In genomic region chr1:192158181-192158580, GRCh38 we compare ENCODE assay signal across 9 cellular contexts. TPM values are rescaled to one million over a fixed set of nuclear protein-coding genes. Genes with fewer than 3 reads are reported as not detected.
DNase-seq lines count a peak whose midpoint lies in the region; ATAC-seq, FAIRE-seq and TF ChIP-seq lines count a peak whose summit lies in the region.
"Had no signal": no experiment of that assay in that cellular context is flagged by ENCODE, and none has a peak within 500 bp of the region (broad histone marks: within the 10 kb centered on the region; RNA-seq: fewer than 3 reads in every experiment).

A gene with protein sequence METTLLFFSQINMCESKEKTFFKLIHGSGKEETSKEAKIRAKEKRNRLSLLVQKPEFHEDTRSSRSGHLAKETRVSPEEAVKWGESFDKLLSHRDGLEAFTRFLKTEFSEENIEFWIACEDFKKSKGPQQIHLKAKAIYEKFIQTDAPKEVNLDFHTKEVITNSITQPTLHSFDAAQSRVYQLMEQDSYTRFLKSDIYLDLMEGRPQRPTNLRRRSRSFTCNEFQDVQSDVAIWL (plus strand): TSS chr1:192158462. CDS start chr1:192158638, 176 bp downstream.

- H3K18ac ChIP-seq in H1 (ENCODE audit: extremely low read depth, low read length), result no peak within 1 kb of the TSS

- H3K9me3 Mint-ChIP-seq in CD4-positive, alpha-beta memory T cell, result peaks cover 0 to 9% (median 4%) of the 10 kb centered on the region in 8 donors
- no peaks in the 10 kb centered on the region for H3K9me3 Mint-ChIP-seq in activated CD4-positive, alpha-beta T cell treated with anti-CD3 and anti-CD28 coated beads, Interleukin-2, amount 10 ng/mL, durations not matched to agents 7 days and 5 days
- H3K9me3 Mint-ChIP-seq in activated naive CD4-positive, alpha-beta T cell treated with anti-CD3 and anti-CD28 coated beads for 36 hours, result peaks cover 2% of the 10 kb centered on the region

- no peak within 1 kb of the TSS for H4K8ac ChIP-seq in H1 (ENCODE audit: extremely low read depth, insufficient read depth, low read length)

- H3K9me3 ChIP-seq in CD4-positive, alpha-beta memory T cell (ENCODE audit: control insufficient read depth in 1 of 2, low read length in 2 of 2), result no peaks in the 10 kb centered on the region
- H3K9me3 ChIP-seq in H1 (ENCODE audit: insufficient read depth in 2 of 2, low read depth in 1 of 2, low read length in 1 of 2), result no peaks in the 10 kb centered on the region; a peak in 1 of 4 replicates
- H3K9me3 ChIP-seq in vagina, result no peaks in the 10 kb centered on the region
- H3K9me3 ChIP-seq: BLaER1 had no signal

- no peaks in the 10 kb centered on the region for H3K27me3 ChIP-seq in CD4-positive, alpha-beta memory T cell (ENCODE audit: insufficient read depth, low read length)
- H3K27me3 ChIP-seq in H1 (replicated peaks in 1 of 4; ENCODE audit: control insufficient read depth in 3 of 4, extremely low read depth in 1 of 4, insufficient read depth in 3 of 4, low read length in 3 of 4) (no peaks in the 10 kb centered on the region), vagina (no peaks in the 10 kb centered on the region)
- H3K27me3 ChIP-seq: BLaER1 had no signal

- H3K36me3 ChIP-seq in CD4-positive, alpha-beta memory T cell (ENCODE audit: insufficient read depth, low read length), result no peaks in the 10 kb centered on the region
- H3K36me3 ChIP-seq in H1 (ENCODE audit: control insufficient read depth in 2 of 4, insufficient read depth in 4 of 4, low read length in 3 of 4), result no peaks in the 10 kb centered on the region
- H3K36me3 ChIP-seq in vagina, result no peaks in the 10 kb centered on the region
- H3K36me3 ChIP-seq: BLaER1 had no signal

- no peak within 1 kb of the TSS for H3K27ac ChIP-seq in CD4-positive, alpha-beta memory T cell (ENCODE audit: low read depth, low read length)
- H3K27ac ChIP-seq in H1 (ENCODE audit: low read depth, low read length) (no peak within 1 kb of the TSS), vagina (no peak within 1 kb of the TSS)
- H3K27ac ChIP-seq: BLaER1 had no signal

- H3K4me1 Mint-ChIP-seq in CD4-positive, alpha-beta memory T cell, result peaks cover 0 to 4% (median under 1%) of the 10 kb centered on the region in 4 donors
- H3K4me1 Mint-ChIP-seq in activated CD4-positive, alpha-beta T cell treated with anti-CD3 and anti-CD28 coated beads, Interleukin-2, amount 10 ng/mL, durations not matched to agents 7 days and 5 days, result peaks cover 2% of the 10 kb centered on the region
- no peaks in the 10 kb centered on the region for H3K4me1 Mint-ChIP-seq in activated naive CD4-positive, alpha-beta T cell treated with anti-CD3 and anti-CD28 coated beads for 36 hours (ENCODE audit: low read depth)

- no peak within 1 kb of the TSS for H2AK5ac ChIP-seq in H1 (ENCODE audit: low read depth, low read length)

- TF ChIP-seq POLR2A in H1 (IDR thresholded peaks at IDR 0.05; ENCODE audit: control extremely low read depth in 1 of 2, low read depth in 2 of 2, low read length in 2 of 2), result no peak
- TF ChIP-seq POLR2A in vagina (IDR thresholded peaks at IDR 0.05), result no peak

- H3K4ac ChIP-seq in H1 (replicated peaks; ENCODE audit: insufficient read length, low read depth, low read length), result no peak within 1 kb of the TSS

- 95% methylated on average over 3 of the region's 3 CpGs; no CpG with 5 or more reads in 1 of the 2 experiments for WGBS in H1 (ENCODE audit: extremely low coverage in 1 of 2, insufficient coverage in 1 of 2, insufficient read length in 1 of 2, insufficient replicate concordance in 2 of 2, low coverage in 1 of 2, low lambda C conversion rate in 2 of 2, missing lambda C conversion rate in 1 of 2), 2 experiments

- no peak within 1 kb of the TSS for H4K91ac ChIP-seq in H1 (replicated peaks; ENCODE audit: insufficient read length, low read length)

- no peak within 1 kb of the TSS for H3K4me2 ChIP-seq in H1 (ENCODE audit: insufficient read depth in 1 of 2, low read depth in 2 of 2, low read length in 2 of 2)
- H3K4me2 ChIP-seq: BLaER1 had no signal

- POLR2A ChIA-PET in CD4-positive, alpha-beta memory T cell (lab: Charles Lee; ENCODE audit: partially characterized antibody), result no interaction called here
- POLR2A ChIA-PET in H1 (lab: Charles Lee; ENCODE audit: partially characterized antibody), result no interaction called here
- POLR2A ChIA-PET in activated CD4-positive, alpha-beta T cell treated with anti-CD3 and anti-CD28 coated beads, Interleukin-2, amount 10 ng/mL, durations not matched to agents 7 days and 5 days (lab: Charles Lee), result no interaction called here

- no peak within 1 kb of the TSS for H3K14ac ChIP-seq in H1 (ENCODE audit: insufficient read length)

- no peaks in the 10 kb centered on the region for H3K23me2 ChIP-seq in H1 (ENCODE audit: low read depth, low read length)

- H2BK5ac ChIP-seq in H1 (ENCODE audit: low read depth, low read length), result no peak within 1 kb of the TSS

- no peaks in the 10 kb centered on the region for H3K79me1 ChIP-seq in H1 (ENCODE audit: low read depth, low read length)

- H3K27me3 Mint-ChIP-seq in CD4-positive, alpha-beta memory T cell, result no peaks in the 10 kb centered on the region
- no peaks in the 10 kb centered on the region for H3K27me3 Mint-ChIP-seq in activated CD4-positive, alpha-beta T cell treated with anti-CD3 and anti-CD28 coated beads, Interleukin-2, amount 10 ng/mL, durations not matched to agents 7 days and 5 days
- no peaks in the 10 kb centered on the region for H3K27me3 Mint-ChIP-seq in activated naive CD4-positive, alpha-beta T cell treated with anti-CD3 and anti-CD28 coated beads for 36 hours (ENCODE audit: low read depth)

- peak within 1 kb of the TSS in 2 of 7 donors; percentile 11 to 23 for H3K27ac Mint-ChIP-seq in CD4-positive, alpha-beta memory T cell
- H3K27ac Mint-ChIP-seq in activated CD4-positive, alpha-beta T cell treated with anti-CD3 and anti-CD28 coated beads, Interleukin-2, amount 10 ng/mL, durations not matched to agents 7 days and 5 days, result no peak within 1 kb of the TSS
- no peak within 1 kb of the TSS for H3K27ac Mint-ChIP-seq in activated naive CD4-positive, alpha-beta T cell treated with anti-CD3 and anti-CD28 coated beads for 36 hours

- FAIRE-seq in H1 (lab: Jason Lieb, UNC), result no peak

- peak in 1 of 5 donors; percentile 6 for DNase-seq in CD4-positive, alpha-beta memory T cell
- DNase-seq in H1 (ENCODE audit: low read depth in 1 of 2, low spot score in 2 of 2), result no peak
- no peak for DNase-seq in activated CD4-positive, alpha-beta T cell treated with anti-CD3 and anti-CD28 coated beads, Interleukin-2, amount 10 ng/mL, durations not matched to agents 7 days and 5 days
- DNase-seq in activated naive CD4-positive, alpha-beta T cell treated with anti-CD3 and anti-CD28 coated beads for 36 hours, result no peak
- no peak for DNase-seq in HUDEP-2 (lab: John Stamatoyannopoulos, UW; ENCODE audit: unreplicated experiment in 76 of 76)
- DNase-seq in vagina (ENCODE audit: extremely low spot score in 2 of 2), result no peak

- peak; percentile 82 for ATAC-seq in GM21447 (IDR thresholded peaks at IDR 0.05; ENCODE audit: unreplicated experiment)

- no peak within 1 kb of the TSS for H3K4me3 ChIP-seq in CD4-positive, alpha-beta memory T cell (ENCODE audit: low read length in 2 of 2)
- no peak within 1 kb of the TSS for H3K4me3 ChIP-seq in H1 (ENCODE audit: extremely low read depth in 1 of 4, insufficient read depth in 2 of 4, low read depth in 3 of 4, low read length in 4 of 4)
- no peak within 1 kb of the TSS for H3K4me3 ChIP-seq in vagina
- H3K4me3 ChIP-seq: BLaER1 had no signal

- no peaks in the 10 kb centered on the region for H4K20me1 ChIP-seq in H1 (replicated peaks in 1 of 2; ENCODE audit: control insufficient read depth in 1 of 2, insufficient read depth in 2 of 2, low read length in 2 of 2)
- H4K20me1 ChIP-seq: BLaER1 had no signal

- H2AFZ ChIP-seq in H1 (ENCODE audit: low read length), result no peak within 1 kb of the TSS

- no peak within 1 kb of the TSS for H2BK20ac ChIP-seq in H1 (ENCODE audit: low read length)

- H2BK12ac ChIP-seq in H1 (ENCODE audit: low read depth, low read length), result no peak within 1 kb of the TSS

- no peak within 1 kb of the TSS for H4K5ac ChIP-seq in H1 (ENCODE audit: insufficient read length, low read depth, low read length)

- H3K56ac ChIP-seq in H1 (replicated peaks; ENCODE audit: insufficient read length, low read depth, low read length), result no peak within 1 kb of the TSS

- H3K4me1 ChIP-seq in CD4-positive, alpha-beta memory T cell (ENCODE audit: insufficient read depth, low read length), result no peaks in the 10 kb centered on the region
- H3K4me1 ChIP-seq in H1 (replicated peaks in 1 of 4; ENCODE audit: control insufficient read depth in 3 of 4, insufficient read depth in 4 of 4, low read length in 3 of 4), result no peaks in the 10 kb centered on the region
- no peaks in the 10 kb centered on the region for H3K4me1 ChIP-seq in vagina
- H3K4me1 ChIP-seq: BLaER1 had no signal

- H3K9ac ChIP-seq in H1 (replicated peaks in 1 of 4; ENCODE audit: extremely low read depth in 1 of 4, low read depth in 3 of 4, low read length in 3 of 4), result no peak within 1 kb of the TSS
- H3K9ac ChIP-seq: BLaER1 had no signal

- H3K79me2 ChIP-seq in H1 (ENCODE audit: control insufficient read depth in 1 of 2, insufficient read depth in 2 of 2, low read length in 2 of 2), result no peaks in the 10 kb centered on the region

- CTCF ChIA-PET in CD4-positive, alpha-beta memory T cell (lab: Charles Lee; ENCODE audit: partially characterized antibody), result no interaction called here
- CTCF ChIA-PET in H1 (lab: Charles Lee; ENCODE audit: partially characterized antibody), result no interaction called here
- CTCF ChIA-PET in activated CD4-positive, alpha-beta T cell treated with anti-CD3 and anti-CD28 coated beads, Interleukin-2, amount 10 ng/mL, durations not matched to agents 7 days and 5 days (lab: Charles Lee), result no interaction called here
- CTCF ChIA-PET in activated naive CD4-positive, alpha-beta T cell treated with anti-CD3 and anti-CD28 coated beads for 36 hours (lab: Charles Lee), result no interaction called here

- no peak for TF ChIP-seq EP300 in Ishikawa (IDR thresholded peaks at IDR 0.05; ENCODE audit: borderline replicate concordance)
- no peak for TF ChIP-seq EP300 in H1 (IDR thresholded peaks at IDR 0.05; ENCODE audit: borderline replicate concordance in 1 of 2, low read depth in 2 of 2, low read length in 2 of 2)

- TF ChIP-seq RAD21 in Ishikawa (IDR thresholded peaks at IDR 0.05; ENCODE audit: low read depth) (no peak), H1 (IDR thresholded peaks at IDR 0.05 in 1 of 2, conservative IDR thresholded peaks at IDR 0.05 in 1 of 2; ENCODE audit: low read depth in 2 of 2, low read length in 2 of 2) (no peak)

- peak within 1 kb of the TSS; percentile 17 to 51 (median 32) for H3K4me3 Mint-ChIP-seq in CD4-positive, alpha-beta memory T cell
- no peak within 1 kb of the TSS for H3K4me3 Mint-ChIP-seq in activated CD4-positive, alpha-beta T cell treated with anti-CD3 and anti-CD28 coated beads, Interleukin-2, amount 10 ng/mL, durations not matched to agents 7 days and 5 days
- no peak within 1 kb of the TSS for H3K4me3 Mint-ChIP-seq in activated naive CD4-positive, alpha-beta T cell treated with anti-CD3 and anti-CD28 coated beads for 36 hours

- H2BK120ac ChIP-seq in H1 (replicated peaks; ENCODE audit: low read depth, low read length), result no peak within 1 kb of the TSS

- intact Hi-C loops in CD4-positive, alpha-beta memory T cell (cut with micrococcal nuclease), result no loop called here
- intact Hi-C loops in activated naive CD4-positive, alpha-beta T cell treated with anti-CD3 and anti-CD28 coated beads for 36 hours (cut with micrococcal nuclease), result no loop called here
- intact Hi-C loops in vagina (cut with DNase I), result no loop called here

- H3K36me3 Mint-ChIP-seq in CD4-positive, alpha-beta memory T cell, result no peaks in the 10 kb centered on the region
- no peaks in the 10 kb centered on the region for H3K36me3 Mint-ChIP-seq in activated CD4-positive, alpha-beta T cell treated with anti-CD3 and anti-CD28 coated beads, Interleukin-2, amount 10 ng/mL, durations not matched to agents 7 days and 5 days (ENCODE audit: low read depth)
- no peaks in the 10 kb centered on the region for H3K36me3 Mint-ChIP-seq in activated naive CD4-positive, alpha-beta T cell treated with anti-CD3 and anti-CD28 coated beads for 36 hours (ENCODE audit: low read depth)

- TF ChIP-seq CTCF in H1 (IDR thresholded peaks at IDR 0.05; ENCODE audit: control extremely low read depth in 1 of 3, insufficient read depth in 1 of 3, low read depth in 1 of 3, low read length in 3 of 3) (no peak), vagina (IDR thresholded peaks at IDR 0.05) (no peak)

- H3K23ac ChIP-seq in H1 (ENCODE audit: insufficient read length), result no peak within 1 kb of the TSS

- H2BK15ac ChIP-seq in H1 (ENCODE audit: low read length), result no peak within 1 kb of the TSS

RNA-seq across cellular contexts. Expression of the gene that starts here (rescaled TPM):
- 1 to 10 TPM; 1.6 to 2.4 TPM for total RNA-seq in CD4-positive, alpha-beta memory T cell
- 1 to 10 TPM; 1.6 to 1.8 TPM for polyA plus RNA-seq in CD4-positive, alpha-beta memory T cell
- total RNA-seq in H1 (2021; fragmentation: NEBNext Ultra II Directional; extraction: Animal tissue kit (Norgen Biotek cat#: 25700)), result not detected in 2 replicates
- not detected in 2 replicates for polyA plus RNA-seq in H1 (2011; rRNA removed)
- polyA plus RNA-seq in H1 (2011; cell fraction: cytosol; rRNA removed), result not detected
- not detected for polyA plus RNA-seq in H1 (2011; cell fraction: nucleus; rRNA removed)
- not detected in 4 replicates for polyA plus RNA-seq in H1 (2012, experiment 1 of 2)
- not detected for polyA plus RNA-seq in H1 (2012, experiment 2 of 2)
- not detected for polyA plus RNA-seq in H1 (2013, experiment 1 of 2)
- polyA plus RNA-seq in H1 (2013, experiment 2 of 2), result not detected
- not detected in 2 replicates for polyA minus RNA-seq in H1 (2011; rRNA and poly(A)+ RNA removed)
- polyA minus RNA-seq in H1 (2011; cell fraction: cytosol; rRNA and poly(A)+ RNA removed), result not detected
- polyA minus RNA-seq in H1 (2011; cell fraction: nucleus; rRNA and poly(A)+ RNA removed), result not detected
- under 1 TPM; 0.15 to 0.30 TPM for total RNA-seq in activated CD4-positive, alpha-beta T cell treated with anti-CD3 and anti-CD28 coated beads, Interleukin-2, amount 10 ng/mL, durations not matched to agents 7 days and 5 days
- not detected for total RNA-seq in activated naive CD4-positive, alpha-beta T cell treated with anti-CD3 and anti-CD28 coated beads for 36 hours
- 0.98 TPM for total RNA-seq in vagina

Comparison
In these comparisons a context has a peak if more than half of its experiments do, and no peak if none do; other contexts are left out.
1. H3K4me3 Mint-ChIP-seq: peak in CD4-positive, alpha-beta memory T cell (8 of 8); none in activated CD4-positive, alpha-beta T cell treated with anti-CD3 and anti-CD28 coated beads, Interleukin-2, amount 10 ng/mL, durations not matched to agents 7 days and 5 days (single experiment) and activated naive CD4-positive, alpha-beta T cell treated with anti-CD3 and anti-CD28 coated beads for 36 hours (single experiment).